In the genomic region with DNA sequence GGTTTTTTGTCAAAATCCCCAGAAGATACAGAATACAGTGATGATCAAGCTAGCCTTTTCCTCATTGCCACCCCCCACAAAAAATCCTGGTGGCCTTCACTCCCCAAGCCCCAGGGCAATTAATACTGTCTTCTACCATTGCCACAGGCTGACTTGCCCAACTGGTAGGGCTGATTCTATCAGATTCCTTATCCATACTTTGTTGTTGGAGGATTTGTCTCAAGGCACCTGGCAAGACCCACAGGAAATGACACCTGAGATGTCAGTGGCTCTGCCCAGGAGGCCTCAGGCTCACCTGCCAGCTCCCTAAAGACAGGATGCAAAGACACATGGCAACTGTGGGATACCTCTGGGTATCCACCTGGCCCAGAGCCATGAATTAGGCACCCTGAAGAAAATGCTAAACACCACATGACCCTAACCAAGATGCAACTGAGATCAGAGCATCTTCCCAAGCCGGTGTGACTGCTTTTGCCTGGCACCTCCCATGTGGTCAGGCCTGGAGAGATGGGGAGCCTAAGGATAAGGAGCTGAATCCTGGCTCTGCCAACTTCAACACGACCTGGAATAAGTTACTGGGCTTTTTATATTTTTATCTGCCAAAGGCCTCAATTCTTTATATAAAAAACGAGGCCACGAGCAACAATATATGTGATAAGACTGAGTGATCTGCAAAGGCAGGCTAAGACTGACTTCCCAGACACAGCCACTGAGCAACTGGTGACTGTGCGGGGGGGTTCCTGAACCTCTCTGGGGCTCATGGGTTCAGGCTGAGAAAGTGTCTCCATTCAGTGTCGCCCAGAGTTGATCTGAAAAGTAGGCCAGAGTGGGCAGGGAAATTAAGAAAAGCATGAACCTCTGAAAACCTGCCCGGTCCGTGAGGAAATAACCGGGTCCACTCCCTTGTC, we compare ENCODE assay signal across 8 cellular contexts. TPM values are rescaled to one million over a fixed set of nuclear protein-coding genes. Genes with fewer than 3 reads are reported as not detected.
A peak's percentile ranks its signal among the peaks of the same experiment; 100 is the strongest.
DNase-seq lines count a peak whose midpoint lies in the region; ATAC-seq and TF ChIP-seq lines count a peak whose summit lies in the region.

No MANE protein-coding gene starts in this region.

- H3K9ac ChIP-seq in fibroblast of lung (ENCODE audit: insufficient read depth, low read length): peak overlapping the region; percentile 76

- peaks cover 20% of the 10 kb centered on the region for H3K79me2 ChIP-seq in fibroblast of lung (ENCODE audit: control insufficient read depth, insufficient read depth, low read length)

- peak; percentile 32 for DNase-seq in NCI-H2196 (lab: John Stamatoyannopoulos, UW; ENCODE audit: unreplicated experiment)
- no peak for DNase-seq in NCI-H2196 treated with DMSO at 0.1 percent for 48 hours (lab: John Stamatoyannopoulos, UW; ENCODE audit: unreplicated experiment)
- peak; percentile 68 for DNase-seq in activated CD8-positive, alpha-beta memory T cell treated with anti-CD3 and anti-CD28 coated beads for 24 hours
- DNase-seq in fibroblast of lung (ENCODE audit: low read depth in 2 of 2): no peak
- DNase-seq in ovary: no peak
- DNase-seq in OCI-M2 (lab: John Stamatoyannopoulos, UW; ENCODE audit: unreplicated experiment): no peak
- no peak for DNase-seq in NCI-H510A treated with DMSO at 0.1 percent for 48 hours (lab: John Stamatoyannopoulos, UW)

- ATAC-seq in HG03460 (IDR thresholded peaks at IDR 0.05; ENCODE audit: unreplicated experiment): peak; percentile 14

- no peak for TF ChIP-seq CTCF in fibroblast of lung (conservative IDR thresholded peaks at IDR 0.05 in 1 of 2, IDR thresholded peaks at IDR 0.05 in 1 of 2; ENCODE audit: low read depth in 1 of 2, low read length in 2 of 2)
- no peak for TF ChIP-seq CTCF in ovary (IDR thresholded peaks at IDR 0.05)

- whole genome bisulfite sequencing in ovary, 3 donors: 13 to 14% (median 14%) methylated on average over 9 of the region's 9 CpGs

- H4K20me1 ChIP-seq in fibroblast of lung (ENCODE audit: control insufficient read depth, extremely low read depth, insufficient read depth, low read length): no peaks in the 10 kb centered on the region

- peak overlapping the region; percentile 78 for H3K27ac ChIP-seq in fibroblast of lung (ENCODE audit: insufficient read depth, low read length)
- peak overlapping the region in 1 of 2 donors; percentile 41 for H3K27ac ChIP-seq in ovary

- peak overlapping the region; percentile 98 for H3K4me2 ChIP-seq in fibroblast of lung (ENCODE audit: extremely low read depth, insufficient read depth, low read length)

- peak overlapping the region; percentile 82 to 97 (median 90) for H3K4me3 ChIP-seq in fibroblast of lung (replicated peaks in 1 of 4; ENCODE audit: control extremely low read depth in 1 of 4, insufficient read depth in 1 of 4, low read depth in 3 of 4, low read length in 4 of 4)
- H3K4me3 ChIP-seq in ovary: peak overlapping the region; percentile 95

- H3K36me3 ChIP-seq in fibroblast of lung (ENCODE audit: control insufficient read depth, insufficient read depth, low read length) (no peaks in the 10 kb centered on the region), ovary (no peaks in the 10 kb centered on the region)

- peak overlapping the region; percentile 40 for H2AFZ ChIP-seq in fibroblast of lung (ENCODE audit: low read length)

- H3K9me3 ChIP-seq in fibroblast of lung (ENCODE audit: control insufficient read depth, insufficient read depth, low read depth, low read length) (no peaks in the 10 kb centered on the region), ovary (no peaks in the 10 kb centered on the region)

- intact Hi-C loops in ovary (cut with DNase I): no loop called here

- H3K27me3 ChIP-seq in fibroblast of lung (ENCODE audit: control insufficient read depth, insufficient read depth, low read length) (no peaks in the 10 kb centered on the region), ovary (no peaks in the 10 kb centered on the region)

- no peak for TF ChIP-seq EP300 in ovary (IDR thresholded peaks at IDR 0.05)

- peaks cover 3% of the 10 kb centered on the region for H3K4me1 ChIP-seq in fibroblast of lung (ENCODE audit: control insufficient read depth, extremely low read depth, insufficient read depth, low read length)
- peaks cover 7% of the 10 kb centered on the region for H3K4me1 ChIP-seq in ovary (ENCODE audit: insufficient read depth)

- TF ChIP-seq POLR2A in ovary (IDR thresholded peaks at IDR 0.05): no peak

RNA-seq across cellular contexts. Expression of gene ATOX1, which starts 0.9 kb away (rescaled TPM):
- total RNA-seq in fibroblast of lung (48.5 and 59.9 TPM in 2 replicates), ovary (10 to 100 TPM; 23.0 to 86.6 (median 48.3) TPM)
- polyA plus RNA-seq in fibroblast of lung (245 and 375 TPM in 2 replicates), ovary (10 to 100 TPM; 72.8 to 73.1 TPM)
- polyA plus RNA-seq in fibroblast of lung (2012): 286 and 292 TPM in 2 replicates
- polyA minus RNA-seq in fibroblast of lung (ENCODE audit: low replicate concordance): 169 and 197 TPM in 2 replicates

RNA-seq across cellular contexts. Expression of gene G3BP1, which starts 14.3 kb away (rescaled TPM):
- total RNA-seq in fibroblast of lung: 110 and 132 TPM in 2 replicates
- polyA plus RNA-seq in fibroblast of lung: 68.2 and 89.9 TPM in 2 replicates
- 117 and 143 TPM in 2 replicates for polyA plus RNA-seq in fibroblast of lung (2012)
- polyA minus RNA-seq in fibroblast of lung (ENCODE audit: low replicate concordance): 100.0 and 206 TPM in 2 replicates
- total RNA-seq in ovary: 100 to 1,000 TPM in 5 of 7 donors, 10 to 100 TPM in 2; 70.2 to 224 (median 160) TPM
- polyA plus RNA-seq in ovary: 10 to 100 TPM; 31.0 to 79.2 TPM

Comparison
In these comparisons a context has a peak if more than half of its experiments do, and no peak if none do; other contexts are left out.
1. DNase-seq: peak in NCI-H2196 (single experiment) and activated CD8-positive, alpha-beta memory T cell treated with anti-CD3 and anti-CD28 coated beads for 24 hours (single experiment); none in NCI-H2196 treated with DMSO at 0.1 percent for 48 hours (single experiment), fibroblast of lung (0 of 2), ovary (0 of 5), OCI-M2 (single experiment) and NCI-H510A treated with DMSO at 0.1 percent for 48 hours (single experiment).